Comparison of ENCODE assay signal across 1 cellular context in the genomic region with DNA sequence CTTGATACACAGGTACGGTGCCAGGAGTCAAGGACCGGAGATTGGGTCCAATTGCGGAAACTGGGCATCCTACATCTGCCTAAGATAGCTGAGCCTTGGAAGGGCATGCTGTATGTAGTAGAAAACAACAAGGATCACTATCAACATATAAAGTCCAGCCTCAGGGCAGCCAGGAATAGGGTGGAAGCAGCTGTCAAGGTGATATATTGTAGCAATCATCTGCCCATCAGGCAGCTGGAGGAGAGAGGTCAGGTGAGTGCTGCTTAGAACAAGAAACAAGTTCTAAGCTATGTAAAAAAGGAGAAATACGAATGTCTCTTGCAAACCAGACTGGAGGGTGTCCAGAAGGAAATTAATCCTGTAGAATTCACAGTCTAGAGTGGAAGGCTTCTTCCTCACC.
TF ChIP-seq lines count a peak whose summit lies in the region.

No MANE protein-coding gene starts in this region.

TF ChIP-seq in K562, 482 proteins besides CTCF, POLR2A, EP300 and RAD21:
- no peak for TF ChIP-seq CHD1 (IDR thresholded peaks at IDR 0.05; ENCODE audit: low read length)
- peak; percentile 60 for TF ChIP-seq MEIS2 (IDR thresholded peaks at IDR 0.05; ENCODE audit: partially characterized antibody)
